ENCODE assay signal across 26 cellular contexts in genomic region chr18:39681061-39681460, GRCh38.
DNase-seq lines count a peak whose midpoint lies in the region; ATAC-seq and TF ChIP-seq lines count a peak whose summit lies in the region.
"Had no signal": no experiment of that assay in that cellular context is flagged by ENCODE, and none has a peak within 500 bp of the region (broad histone marks: within the 10 kb centered on the region; RNA-seq: fewer than 3 reads in every experiment).

No MANE protein-coding gene starts in this region.

- H3K4me3 ChIP-seq in SK-N-SH (ENCODE audit: low read depth in 2 of 2, low read length in 1 of 2) (no peak overlapping the region), choroid plexus epithelial cell (ENCODE audit: low read depth, low read length) (no peak overlapping the region)
- H3K4me3 ChIP-seq: BLaER1 treated with 17β-estradiol and CSF1 and Interleukin-3, amounts not matched to agents 10 nM and 100 nM; GM12878; left lung; suprapubic skin had no signal

- WGBS in SK-N-SH (ENCODE audit: low lambda C conversion rate) = 41% methylated on average over 4 of the region's 4 CpGs

- POLR2A ChIA-PET in SK-N-SH (lab: Yijun Ruan, JAX) = no interaction called here

- CTCF ChIA-PET in SK-N-SH (lab: Yijun Ruan, JAX) = interaction anchor here (0.7 kb wide), 1 partner anchor 478 kb away, joined by 3 read pairs; no protein-coding TSS in a partner anchor

- peak; percentile 58 for TF ChIP-seq RAD21 in SK-N-SH (IDR thresholded peaks at IDR 0.05; ENCODE audit: low read length)

- H3F3A ChIP-seq in SK-N-SH (replicated peaks; ENCODE audit: insufficient read depth) = no peaks in the 10 kb centered on the region

- no peaks in the 10 kb centered on the region for H3K36me3 ChIP-seq in SK-N-SH (replicated peaks in 1 of 2; ENCODE audit: control insufficient read depth in 1 of 2, insufficient read depth in 2 of 2, low read length in 1 of 2)
- H3K36me3 ChIP-seq: BLaER1 treated with 17β-estradiol and CSF1 and Interleukin-3, amounts not matched to agents 10 nM and 100 nM; left lung; suprapubic skin had no signal

- H3K4me1 ChIP-seq in SK-N-SH (ENCODE audit: control insufficient read depth in 1 of 2, insufficient read depth in 2 of 2, low read depth in 1 of 2, low read length in 1 of 2) = no peaks in the 10 kb centered on the region
- H3K4me1 ChIP-seq: Caco-2, left lung, suprapubic skin had no signal

- no peak overlapping the region for H3K9ac ChIP-seq in SK-N-SH
- H3K9ac ChIP-seq: BLaER1 treated with 17β-estradiol and CSF1 and Interleukin-3, amounts not matched to agents 10 nM and 100 nM had no signal

- no peaks in the 10 kb centered on the region for H3K27me3 ChIP-seq in SK-N-SH (ENCODE audit: insufficient read depth)
- H3K27me3 ChIP-seq: BLaER1 treated with 17β-estradiol and CSF1 and Interleukin-3, amounts not matched to agents 10 nM and 100 nM; left lung; suprapubic skin had no signal

- peak; percentile 11 for DNase-seq in SK-N-SH
- DNase-seq in NCI-H2171 (lab: John Stamatoyannopoulos, UW) = peak; percentile 46
- DNase-seq in choroid plexus epithelial cell (ENCODE audit: low read depth) = peak; percentile 35
- DNase-seq: activated CD4-positive, alpha-beta T cell treated with anti-CD3 and anti-CD28 coated beads, Interleukin-2, amount 50 U/mL, for 48 hours; activated CD8-positive, alpha-beta memory T cell treated with anti-CD3 and anti-CD28 coated beads, Interleukin-2, amount 50 U/mL, for 4 hours; Caco-2; cerebellar nuclear complex; erythroblast; foreskin melanocyte; HCEC 1CT; hippocampal formation; immature natural killer cell; Kasumi-1; left lung; naive thymus-derived CD4-positive, alpha-beta T cell; NCI-H526 treated with DMSO at 0.1 percent for 48 hours; retina had no signal

- H3K9me2 ChIP-seq in SK-N-SH = no peaks in the 10 kb centered on the region

- H3K27ac ChIP-seq in SK-N-SH (ENCODE audit: low read depth in 2 of 2, low read length in 1 of 2) = no peak overlapping the region
- H3K27ac ChIP-seq: BLaER1 treated with 17β-estradiol and CSF1 and Interleukin-3, amounts not matched to agents 10 nM and 100 nM; left lung; suprapubic skin had no signal

- TF ChIP-seq CTCF in SK-N-SH (IDR thresholded peaks at IDR 0.05) = no peak
- TF ChIP-seq CTCF in choroid plexus epithelial cell (conservative IDR thresholded peaks at IDR 0.05; ENCODE audit: low read depth, low read length) = peak; percentile 32

- no peak for TF ChIP-seq EP300 in SK-N-SH (IDR thresholded peaks at IDR 0.05; ENCODE audit: borderline replicate concordance in 1 of 2, low read depth in 1 of 2, low read length in 1 of 2)

- H3K4me2 ChIP-seq in SK-N-SH = no peak overlapping the region
- H3K4me2 ChIP-seq: BLaER1 treated with 17β-estradiol and CSF1 and Interleukin-3, amounts not matched to agents 10 nM and 100 nM had no signal

- no peaks in the 10 kb centered on the region for H3K9me3 ChIP-seq in SK-N-SH
- H3K9me3 ChIP-seq: BLaER1 treated with 17β-estradiol and CSF1 and Interleukin-3, amounts not matched to agents 10 nM and 100 nM; Caco-2; left lung; suprapubic skin had no signal

- no peaks in the 10 kb centered on the region for H3K79me2 ChIP-seq in SK-N-SH (ENCODE audit: insufficient read depth)

- no peaks in the 10 kb centered on the region for H4K20me1 ChIP-seq in SK-N-SH (ENCODE audit: insufficient read depth)
- H4K20me1 ChIP-seq: BLaER1 treated with 17β-estradiol and CSF1 and Interleukin-3, amounts not matched to agents 10 nM and 100 nM had no signal

- ATAC-seq in SK-N-SH treated with all-trans-retinoic acid at 6 μM for 48 hours (no peak), HG03378 (IDR thresholded peaks at IDR 0.05; ENCODE audit: unreplicated experiment) (no peak), GM21526 (IDR thresholded peaks at IDR 0.05; ENCODE audit: low FRiP score, unreplicated experiment) (no peak), GM21381 (IDR thresholded peaks at IDR 0.05; ENCODE audit: unreplicated experiment) (no peak)
- ATAC-seq: GM12878; left lung; naive thymus-derived CD4-positive, alpha-beta T cell; Right ventricle myocardium inferior; stimulated activated effector memory CD8-positive, alpha-beta T cell treated with anti-CD3 and anti-CD28 coated beads, Interleukin-12 subunit alpha, Interleukin-12 subunit beta, amount 100 ng/mL, for 72 hours had no signal

- no peak overlapping the region for H2AFZ ChIP-seq in SK-N-SH (ENCODE audit: low read depth)

TF ChIP-seq in SK-N-SH, 30 proteins besides CTCF, POLR2A, EP300 and RAD21 (continues in another document):
- TF ChIP-seq GABPA (IDR thresholded peaks at IDR 0.05; ENCODE audit: low read depth) (no peak), PBX3 (IDR thresholded peaks at IDR 0.05) (no peak), USF1 (IDR thresholded peaks at IDR 0.05; ENCODE audit: borderline replicate concordance, low read depth) (no peak), FOXJ3 (CRISPR knock-in tag; IDR thresholded peaks at IDR 0.05) (no peak), TCF12 (IDR thresholded peaks at IDR 0.05) (no peak)

TF ChIP-seq in SK-N-SH treated with all-trans-retinoic acid at 6 μM for 48 hours, 23 proteins besides CTCF, POLR2A, EP300 and RAD21 (continues in another document):
- TF ChIP-seq ESRRG (CRISPR knock-in tag; IDR thresholded peaks at IDR 0.05) (no peak), SNAI2 (CRISPR knock-in tag; IDR thresholded peaks at IDR 0.05) (no peak), ZC3H10 (CRISPR knock-in tag; IDR thresholded peaks at IDR 0.05) (no peak), TSHZ2 (CRISPR knock-in tag; IDR thresholded peaks at IDR 0.05) (no peak), OSR1 (CRISPR knock-in tag; IDR thresholded peaks at IDR 0.05) (no peak), CSDC2 (CRISPR knock-in tag; IDR thresholded peaks at IDR 0.05) (no peak), PATZ1 (CRISPR knock-in tag; IDR thresholded peaks at IDR 0.05; ENCODE audit: borderline replicate concordance) (no peak), ZNF565 (CRISPR knock-in tag; conservative IDR thresholded peaks at IDR 0.05; ENCODE audit: low read depth) (no peak), ISL1 (CRISPR knock-in tag; IDR thresholded peaks at IDR 0.05) (no peak), ZFP30 (CRISPR knock-in tag; IDR thresholded peaks at IDR 0.05) (no peak), ARNTL (CRISPR knock-in tag; IDR thresholded peaks at IDR 0.05; ENCODE audit: borderline replicate concordance, low read depth) (no peak), ZFP3 (CRISPR knock-in tag; IDR thresholded peaks at IDR 0.05) (no peak), CREB5 (CRISPR knock-in tag; IDR thresholded peaks at IDR 0.05; ENCODE audit: low read depth) (no peak), TCF4 (CRISPR knock-in tag; IDR thresholded peaks at IDR 0.05; ENCODE audit: borderline replicate concordance) (no peak), BACH2 (CRISPR knock-in tag; IDR thresholded peaks at IDR 0.05; ENCODE audit: borderline replicate concordance) (no peak), ZNF8 (CRISPR knock-in tag; IDR thresholded peaks at IDR 0.05) (no peak), ZNF70 (CRISPR knock-in tag; IDR thresholded peaks at IDR 0.05) (no peak), TOX (CRISPR knock-in tag; IDR thresholded peaks at IDR 0.05; ENCODE audit: borderline replicate concordance) (no peak)
